In genomic region chr10:95431900-95432342, GRCh38 we compare ENCODE assay signal across 1 cellular context.
TF ChIP-seq lines count a peak whose summit lies in the region.

No MANE protein-coding gene starts in this region.

TF ChIP-seq in GM12878, 131 proteins besides CTCF, POLR2A, EP300 and RAD21 (continued from another document):
- TF ChIP-seq STAT3 (IDR thresholded peaks at IDR 0.05; ENCODE audit: low read depth, low read length) (no peak), HDAC6 (IDR thresholded peaks at IDR 0.05; ENCODE audit: unreplicated experiment) (no peak), MLLT1 (IDR thresholded peaks at IDR 0.05) (peak; percentile 73), SUZ12 (IDR thresholded peaks at IDR 0.05; ENCODE audit: unreplicated experiment) (no peak), ASH2L (IDR thresholded peaks at IDR 0.05; ENCODE audit: borderline replicate concordance, low read depth) (no peak)
